Comparison of ENCODE assay signal across 11 cellular contexts in genomic region chr4:176436500-176436973, GRCh38.
DNase-seq lines count a peak whose midpoint lies in the region; ATAC-seq, FAIRE-seq and TF ChIP-seq lines count a peak whose summit lies in the region.
"Had no signal": no experiment of that assay in that cellular context is flagged by ENCODE, and none has a peak within 500 bp of the region (broad histone marks: within the 10 kb centered on the region; RNA-seq: fewer than 3 reads in every experiment).

No MANE protein-coding gene starts in this region.

- peak; percentile 59 for ATAC-seq in HG02840 (IDR thresholded peaks at IDR 0.05; ENCODE audit: low FRiP score, unreplicated experiment)
- ATAC-seq in gastroesophageal sphincter = no peak
- no peak for ATAC-seq in naive thymus-derived CD4-positive, alpha-beta T cell

- intact Hi-C loops in naive thymus-derived CD4-positive, alpha-beta T cell (cut with micrococcal nuclease) = no loop called here

- H3K36me3 Mint-ChIP-seq in naive thymus-derived CD4-positive, alpha-beta T cell = no peaks in the 10 kb centered on the region
- H3K36me3 Mint-ChIP-seq in endothelial cell (ENCODE audit: low read depth, unreplicated experiment) = no peaks in the 10 kb centered on the region

- no peak overlapping the region for H3K4me3 ChIP-seq in gastroesophageal sphincter
- no peak overlapping the region for H3K4me3 ChIP-seq in naive thymus-derived CD4-positive, alpha-beta T cell (ENCODE audit: low read length)
- H3K4me3 ChIP-seq: stomach had no signal

- no peaks in the 10 kb centered on the region for H3K27me3 ChIP-seq in gastroesophageal sphincter
- H3K27me3 ChIP-seq in naive thymus-derived CD4-positive, alpha-beta T cell (ENCODE audit: control insufficient read depth in 2 of 2, insufficient read depth in 2 of 2, low read length in 2 of 2) = no peaks in the 10 kb centered on the region
- H3K27me3 ChIP-seq: stomach had no signal

- 43 to 47% methylated on average over 2 to 3 of the region's 3 CpGs for WGBS in gastroesophageal sphincter (ENCODE audit: low coverage in 1 of 2), 2 donors

- TF ChIP-seq CTCF in gastroesophageal sphincter (IDR thresholded peaks at IDR 0.05) (no peak), endothelial cell (IDR thresholded peaks at IDR 0.05; ENCODE audit: unreplicated experiment) (no peak)

- H3K36me3 ChIP-seq in gastroesophageal sphincter = no peaks in the 10 kb centered on the region
- no peaks in the 10 kb centered on the region for H3K36me3 ChIP-seq in naive thymus-derived CD4-positive, alpha-beta T cell (ENCODE audit: control insufficient read depth in 2 of 3, insufficient read depth in 3 of 3, low read length in 3 of 3)
- H3K36me3 ChIP-seq: stomach had no signal

- no peak for TF ChIP-seq EP300 in gastroesophageal sphincter (IDR thresholded peaks at IDR 0.05)

- no peaks in the 10 kb centered on the region for H3K4me1 ChIP-seq in gastroesophageal sphincter
- H3K4me1 ChIP-seq in naive thymus-derived CD4-positive, alpha-beta T cell (ENCODE audit: control insufficient read depth in 2 of 2, insufficient read depth in 2 of 2, low read length in 2 of 2) = no peaks in the 10 kb centered on the region
- H3K4me1 ChIP-seq: stomach had no signal

- CTCF ChIA-PET in naive thymus-derived CD4-positive, alpha-beta T cell (lab: Charles Lee) = no interaction called here

- no peak overlapping the region for H3K4me3 Mint-ChIP-seq in naive thymus-derived CD4-positive, alpha-beta T cell
- no peak overlapping the region for H3K4me3 Mint-ChIP-seq in endothelial cell (ENCODE audit: unreplicated experiment)

- H3K27me3 Mint-ChIP-seq in naive thymus-derived CD4-positive, alpha-beta T cell = peaks cover 0 to 4% (median 0%) of the 10 kb centered on the region in 5 donors
- peaks cover 3% of the 10 kb centered on the region for H3K27me3 Mint-ChIP-seq in endothelial cell (ENCODE audit: unreplicated experiment)

- H3K4me1 Mint-ChIP-seq in naive thymus-derived CD4-positive, alpha-beta T cell = peaks cover 0 to 10% (median 4%) of the 10 kb centered on the region in 7 donors
- H3K4me1 Mint-ChIP-seq in endothelial cell (ENCODE audit: unreplicated experiment) = peaks cover 23% of the 10 kb centered on the region

- peak overlapping the region in 1 of 9 donors; percentile 26 for H3K27ac Mint-ChIP-seq in naive thymus-derived CD4-positive, alpha-beta T cell
- H3K27ac Mint-ChIP-seq in endothelial cell (ENCODE audit: unreplicated experiment) = no peak overlapping the region

- TF ChIP-seq POLR2A in GM12891 (IDR thresholded peaks at IDR 0.05; ENCODE audit: low read depth, low read length) (no peak), gastroesophageal sphincter (IDR thresholded peaks at IDR 0.05) (no peak)

- H3K27ac ChIP-seq in gastroesophageal sphincter = no peak overlapping the region
- no peak overlapping the region for H3K27ac ChIP-seq in naive thymus-derived CD4-positive, alpha-beta T cell (ENCODE audit: low read depth, low read length)
- H3K27ac ChIP-seq: stomach had no signal

- FAIRE-seq in GM12891 (lab: Jason Lieb, UNC) (peak; percentile 62), RCC 7860 (lab: Jason Lieb, UNC) (no peak)
- FAIRE-seq: GM12892 had no signal

- H3K9me3 Mint-ChIP-seq in naive thymus-derived CD4-positive, alpha-beta T cell = peaks cover 0 to 7% (median 3%) of the 10 kb centered on the region in 11 donors
- H3K9me3 Mint-ChIP-seq in endothelial cell (ENCODE audit: unreplicated experiment) = no peaks in the 10 kb centered on the region

- no peaks in the 10 kb centered on the region for H3K9me3 ChIP-seq in gastroesophageal sphincter
- no peaks in the 10 kb centered on the region for H3K9me3 ChIP-seq in naive thymus-derived CD4-positive, alpha-beta T cell (ENCODE audit: control insufficient read depth in 2 of 3, low read length in 3 of 3)
- H3K9me3 ChIP-seq: stomach had no signal

- no peak for DNase-seq in GM12891 (ENCODE audit: insufficient read length, low spot score)
- DNase-seq in RCC 7860 (ENCODE audit: low spot score) = peak; percentile 83
- peak; percentile 7 for DNase-seq in glomerular endothelial cell (ENCODE audit: extremely low read depth, low read depth, low spot score)
- no peak for DNase-seq in naive thymus-derived CD4-positive, alpha-beta T cell
- no peak for DNase-seq in inferior parietal cortex (ENCODE audit: extremely low spot score)
- DNase-seq in endothelial cell (ENCODE audit: low spot score) = no peak
- DNase-seq: retina, stomach had no signal

- POLR2A ChIA-PET in naive thymus-derived CD4-positive, alpha-beta T cell (lab: Charles Lee) = no interaction called here

TF ChIP-seq in GM12891, 5 proteins besides CTCF, POLR2A, EP300 and RAD21:
- TF ChIP-seq POLR2AphosphoS5 (IDR thresholded peaks at IDR 0.05; ENCODE audit: low read depth, low read length) = no peak
- TF ChIP-seq POU2F2 (IDR thresholded peaks at IDR 0.05; ENCODE audit: low read depth, low read length) = no peak
- TF ChIP-seq PAX5 (IDR thresholded peaks at IDR 0.05; ENCODE audit: insufficient read depth, low read length, severe bottlenecking) = no peak
- TF ChIP-seq SPI1 (IDR thresholded peaks at IDR 0.05; ENCODE audit: low read depth, low read length) = peak; percentile 42
- TF ChIP-seq TAF1 (IDR thresholded peaks at IDR 0.05; ENCODE audit: low read depth, low read length) = no peak

Comparison
In these comparisons a context has a peak if more than half of its experiments do, and no peak if none do; other contexts are left out.
1. DNase-seq: peak in RCC 7860 (single experiment) and glomerular endothelial cell (single experiment); none in GM12891 (single experiment), naive thymus-derived CD4-positive, alpha-beta T cell (0 of 9), inferior parietal cortex (single experiment) and endothelial cell (single experiment).